Comparison of ENCODE assay signal across 8 cellular contexts in genomic region chr7:32427769-32428291, GRCh38.
DNase-seq lines count a peak whose midpoint lies in the region; FAIRE-seq and TF ChIP-seq lines count a peak whose summit lies in the region.

No MANE protein-coding gene starts in this region.

- H3K27me3 Mint-ChIP-seq in CD14-positive monocyte (ENCODE audit: low read depth in 3 of 3) = peaks cover 21 to 37% (median 33%) of the 10 kb centered on the region in 3 donors

- H3K27ac Mint-ChIP-seq in CD14-positive monocyte = no peak overlapping the region

- H3K9ac ChIP-seq in liver (ENCODE audit: low read depth in 1 of 2, low read length in 2 of 2) = no peak overlapping the region

- peak; percentile 62 for TF ChIP-seq CTCF in 22Rv1 (IDR thresholded peaks at IDR 0.05)
- TF ChIP-seq CTCF in coronary artery (IDR thresholded peaks at IDR 0.05) = no peak
- TF ChIP-seq CTCF in liver (IDR thresholded peaks at IDR 0.05; ENCODE audit: low read depth, low read length, missing input control) = peak; percentile 40
- no peak for TF ChIP-seq CTCF in CD14-positive monocyte (IDR thresholded peaks at IDR 0.05)

- H3K9me3 Mint-ChIP-seq in CD14-positive monocyte = peaks cover 2 to 20% (median 7%) of the 10 kb centered on the region in 7 donors

- peaks cover 0 to 3% (median 0%) of the 10 kb centered on the region in 4 donors for H3K4me1 ChIP-seq in liver (ENCODE audit: control insufficient read depth in 4 of 4, insufficient read depth in 4 of 4, low read length in 3 of 4)

- intact Hi-C loops in CD14-positive monocyte (cut with micrococcal nuclease) = no loop called here

- no peak for FAIRE-seq in GM18507 (lab: Jason Lieb, UNC)

- H3K4me3 Mint-ChIP-seq in CD14-positive monocyte = peak overlapping the region in 1 of 2 donors; percentile 68

- no peaks in the 10 kb centered on the region for H3K36me3 Mint-ChIP-seq in CD14-positive monocyte

- H3K36me3 ChIP-seq in MG63 (no peaks in the 10 kb centered on the region), liver (ENCODE audit: control insufficient read depth in 4 of 4, insufficient read depth in 3 of 4, low read depth in 1 of 4, low read length in 3 of 4) (no peaks in the 10 kb centered on the region)

- peak; percentile 7 for DNase-seq in GM18507 (ENCODE audit: extremely low spot score, insufficient read length, low read depth)
- peak; percentile 69 for DNase-seq in MG63
- peak; percentile 46 to 56 for DNase-seq in activated CD4-positive, alpha-beta T cell treated with anti-CD3 and anti-CD28 coated beads for 24 hours (ENCODE audit: low read depth in 2 of 2)
- DNase-seq in coronary artery (ENCODE audit: low spot score) = no peak
- DNase-seq in stimulated activated CD4-positive, alpha-beta T cell treated with anti-CD3 and anti-CD28 coated beads, TNF-alpha, amount 100 ng/mL, for 4 hours (ENCODE audit: low read depth in 3 of 3) = peak in 2 of 3 experiments; percentile 15 to 28
- no peak for DNase-seq in CD14-positive monocyte (ENCODE audit: low spot score)

- no peak for TF ChIP-seq RAD21 in liver (IDR thresholded peaks at IDR 0.05)

- WGBS in liver = 16% methylated on average over 48 of the region's 48 CpGs

- H3K9me3 ChIP-seq in MG63 = no peaks in the 10 kb centered on the region
- H3K9me3 ChIP-seq in liver (ENCODE audit: control insufficient read depth in 4 of 4, low read length in 3 of 4) = peaks cover 0 to 14% (median 4%) of the 10 kb centered on the region in 4 donors

- H3K4me1 Mint-ChIP-seq in CD14-positive monocyte = peaks cover 3% of the 10 kb centered on the region

- H3K4me3 ChIP-seq in MG63 (no peak overlapping the region), coronary artery (peak overlapping the region; percentile 11), liver (ENCODE audit: low read depth in 1 of 3, low read length in 3 of 3) (no peak overlapping the region)

- H3K27me3 ChIP-seq in MG63 (peaks cover 15% of the 10 kb centered on the region), liver (ENCODE audit: control insufficient read depth in 4 of 4, insufficient read depth in 4 of 4, low read length in 3 of 4) (peaks cover 3 to 16% (median 6%) of the 10 kb centered on the region in 4 donors)

- no peak overlapping the region for H3K27ac ChIP-seq in 22Rv1
- no peak overlapping the region for H3K27ac ChIP-seq in coronary artery
- H3K27ac ChIP-seq in liver (ENCODE audit: low read depth in 1 of 2, low read length in 2 of 2) = no peak overlapping the region

TF ChIP-seq in liver, 16 proteins besides CTCF, POLR2A, EP300 and RAD21:
- no peak for TF ChIP-seq ZBTB33 (IDR thresholded peaks at IDR 0.05)
- TF ChIP-seq REST (IDR thresholded peaks at IDR 0.05) = peak; percentile 99

Comparison
In these comparisons a context has a peak if more than half of its experiments do, and no peak if none do; other contexts are left out.
1. CTCF ChIP-seq: peak in 22Rv1 (single experiment) and liver (single experiment); none in coronary artery (single experiment) and CD14-positive monocyte (single experiment).
2. DNase-seq: peak in GM18507 (single experiment), MG63 (single experiment), activated CD4-positive, alpha-beta T cell treated with anti-CD3 and anti-CD28 coated beads for 24 hours (2 of 2) and stimulated activated CD4-positive, alpha-beta T cell treated with anti-CD3 and anti-CD28 coated beads, TNF-alpha, amount 100 ng/mL, for 4 hours (2 of 3); none in coronary artery (single experiment) and CD14-positive monocyte (single experiment).